Comparison of ENCODE assay signal across 27 cellular contexts in the genomic region with DNA sequence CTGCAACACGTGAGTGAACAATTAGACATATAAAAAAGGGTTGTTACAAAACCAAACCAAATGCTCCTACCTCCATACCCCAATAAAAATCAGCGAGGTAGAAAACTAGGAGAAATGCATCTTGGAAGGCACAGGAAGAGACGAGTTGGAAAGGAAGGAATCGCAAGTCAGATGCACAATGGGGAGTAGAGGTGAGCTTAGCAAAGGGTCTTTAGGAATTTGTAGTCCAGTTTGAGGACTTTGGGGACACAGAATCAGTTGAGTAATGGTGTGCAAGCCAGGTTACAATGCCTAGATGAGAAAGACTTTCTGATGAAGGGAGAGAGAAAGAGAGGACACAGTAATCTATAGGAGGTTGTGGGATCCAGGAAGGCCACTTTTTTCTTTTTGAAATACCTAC.
"Had no signal": no experiment of that assay in that cellular context is flagged by ENCODE, and none has a peak within 500 bp of the region (broad histone marks: within the 10 kb centered on the region; RNA-seq: fewer than 3 reads in every experiment).

No MANE protein-coding gene starts in this region.

- DNase-seq: hippocampal formation; immature natural killer cell; kidney; left colon; left lung; lower lobe of right lung; mammary epithelial cell; mesenchymal stem cell; natural killer cell; nephron progenitor cell; ovary; stimulated activated CD4-positive, alpha-beta T cell treated with anti-CD3 and anti-CD28 coated beads, Interleukin-12 subunit alpha, Interleukin-12 subunit beta, amount 100 ng/mL, for 4 hours; stimulated activated CD4-positive, alpha-beta T cell treated with anti-CD3 and anti-CD28 coated beads, Interleukin-15, amount 100 ng/mL, for 24 hours; stimulated activated CD4-positive, alpha-beta T cell treated with anti-CD3 and anti-CD28 coated beads, Interleukin-2, amount 100 ng/mL, for 24 hours; stimulated activated CD4-positive, alpha-beta T cell treated with anti-CD3 and anti-CD28 coated beads, Interleukin-4, amount 100 ng/mL, for 1 hour; stimulated activated naive B cell treated with anti-CD40 and anti-IgM and Interleukin-4, amounts not matched to agents 10 μg/mL and 1 μg/mL and 100 μg/mL, for 72 hours; stimulated activated naive CD8-positive, alpha-beta T cell treated with anti-CD3 and anti-CD28 coated beads, Interleukin-15, Interleukin-2, amounts not matched to agents 100 U/mL and 50 U/mL, for 24 hours; tibial artery; uterus had no signal

- H3K36me3 ChIP-seq: ovary, uterus had no signal

- H3K9me3 ChIP-seq: left lung, lower lobe of right lung, ovary, right atrium auricular region, suprapubic skin, thoracic aorta, tibial artery, uterus had no signal

- H3K27me3 Mint-ChIP-seq: progenitor cell of endocrine pancreas; stimulated activated naive B cell treated with anti-CD40 and anti-IgM and Interleukin-4, amounts not matched to agents 10 μg/mL and 1 μg/mL and 100 μg/mL, for 72 hours; type B pancreatic cell had no signal

- H3K4me1 Mint-ChIP-seq: nephron progenitor cell had no signal

- ATAC-seq: left colon; left lung; lower lobe of right lung; natural killer cell; sciatic nerve; stimulated activated naive B cell treated with anti-CD40 and anti-IgM and Interleukin-4, amounts not matched to agents 10 μg/mL and 1 μg/mL and 100 μg/mL, for 72 hours; stimulated activated naive CD8-positive, alpha-beta T cell treated with anti-CD3 and anti-CD28 coated beads, Interleukin-15, Interleukin-2, amounts not matched to agents 100 U/mL and 50 U/mL, for 24 hours had no signal

- FAIRE-seq: islet of Langerhans, kidney had no signal

- H3K27me3 ChIP-seq: left lung, ovary, right atrium auricular region, suprapubic skin, tibial artery, uterus had no signal

- H3K4me3 ChIP-seq: left lung, lower lobe of right lung, ovary, right atrium auricular region, skin epidermis, suprapubic skin, thoracic aorta, tibial artery, uterus had no signal

- H3K27ac ChIP-seq: left lung, lower lobe of right lung, ovary, right atrium auricular region, suprapubic skin, thoracic aorta, tibial artery, uterus had no signal

- H3K27ac Mint-ChIP-seq: immature natural killer cell; natural killer cell; nephron progenitor cell; progenitor cell of endocrine pancreas; stimulated activated naive B cell treated with anti-CD40 and anti-IgM and Interleukin-4, amounts not matched to agents 10 μg/mL and 1 μg/mL and 100 μg/mL, for 72 hours; type B pancreatic cell had no signal

- H3K4me3 Mint-ChIP-seq: immature natural killer cell; natural killer cell; nephron progenitor cell; stimulated activated naive B cell treated with anti-CD40 and anti-IgM and Interleukin-4, amounts not matched to agents 10 μg/mL and 1 μg/mL and 100 μg/mL, for 72 hours; type B pancreatic cell had no signal

- H3K9me3 Mint-ChIP-seq: immature natural killer cell; natural killer cell; nephron progenitor cell; stimulated activated naive B cell treated with anti-CD40 and anti-IgM and Interleukin-4, amounts not matched to agents 10 μg/mL and 1 μg/mL and 100 μg/mL, for 72 hours; type B pancreatic cell had no signal

- H3K4me1 ChIP-seq: left lung, lower lobe of right lung, right atrium auricular region, suprapubic skin, tibial artery, uterus had no signal
